Comparison of ENCODE assay signal across 16 cellular contexts in the genomic region with DNA sequence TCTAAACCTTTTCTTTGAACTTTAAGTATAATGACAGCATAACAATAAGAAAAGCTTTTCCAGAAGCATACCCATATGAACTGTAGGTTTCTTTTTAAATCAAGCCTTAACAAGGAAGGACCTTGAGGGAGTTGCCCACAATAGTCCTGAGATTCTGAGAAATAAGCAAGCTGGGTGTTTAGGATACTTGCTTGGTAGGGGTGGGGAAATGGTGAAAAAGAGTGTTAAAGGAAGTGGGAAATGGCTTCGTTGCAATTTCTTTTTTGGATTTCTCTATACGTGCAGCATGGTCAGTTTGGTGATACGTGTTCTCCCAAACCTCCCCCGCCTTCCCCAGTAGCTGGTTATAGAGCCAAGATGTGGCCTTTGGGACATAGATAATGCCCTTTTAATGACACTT. TPM values are rescaled to one million over a fixed set of nuclear protein-coding genes. Genes with fewer than 3 reads are reported as not detected.
DNase-seq lines count a peak whose midpoint lies in the region; ATAC-seq, FAIRE-seq and TF ChIP-seq lines count a peak whose summit lies in the region.
"Had no signal": no experiment of that assay in that cellular context is flagged by ENCODE, and none has a peak within 500 bp of the region (broad histone marks: within the 10 kb centered on the region; RNA-seq: fewer than 3 reads in every experiment).

No MANE protein-coding gene starts in this region.

- peak overlapping the region; percentile 26 for H3K4me3 Mint-ChIP-seq in dendritic cell treated with granulocyte-macrophage colony-stimulating factor and Interleukin-4, amounts not matched to agents 40 ng/mL and 50 ng/mL, for 4 days
- H3K4me3 Mint-ChIP-seq: B cell; CD4-positive, alpha-beta memory T cell; GM23338 had no signal

- H3K4me2 ChIP-seq in HepG2 (ENCODE audit: low read depth, low read length): no peak overlapping the region
- H3K4me2 ChIP-seq in Loucy (ENCODE audit: low read depth, low read length, poor library complexity, severe bottlenecking): peak overlapping the region; percentile 46
- H3K4me2 ChIP-seq: GM23338 had no signal

- no peak for TF ChIP-seq EP300 in HepG2 (IDR thresholded peaks at IDR 0.05; ENCODE audit: low read depth in 2 of 2, low read length in 2 of 2)
- no peak for TF ChIP-seq EP300 in HepG2 (CRISPR knock-in tag; IDR thresholded peaks at IDR 0.05; ENCODE audit: borderline replicate concordance)

- CTCF ChIA-PET in HepG2 (lab: Yijun Ruan, JAX; ENCODE audit: low intra/inter-chr PET ratio, low total read pairs): no interaction called here

- H3K36me3 ChIP-seq in HepG2 (replicated peaks in 1 of 2; ENCODE audit: control insufficient read depth in 1 of 2, insufficient read depth in 2 of 2, low read length in 2 of 2) (peaks cover 26 to 88% of the 10 kb centered on the region in 2 experiments), right lobe of liver (peaks cover 0 to 43% (median 12%) of the 10 kb centered on the region in 4 donors), Loucy (ENCODE audit: insufficient read depth, low read length) (peaks cover 98% of the 10 kb centered on the region)

- H2AFZ ChIP-seq in HepG2 (ENCODE audit: low read length): no peak overlapping the region
- H2AFZ ChIP-seq in Loucy (ENCODE audit: low read length): no peak overlapping the region
- H2AFZ ChIP-seq: GM23338 had no signal

- H3K9ac ChIP-seq in HepG2 (ENCODE audit: insufficient read depth, low read depth, low read length): no peak overlapping the region
- no peak overlapping the region for H3K9ac ChIP-seq in Loucy (ENCODE audit: low read depth, low read length, poor library complexity, severe bottlenecking)

- ATAC-seq in HepG2 (no peak), right lobe of liver (no peak), HG03280 (IDR thresholded peaks at IDR 0.05; ENCODE audit: unreplicated experiment) (no peak)
- ATAC-seq: GM23338 had no signal

- H3K79me2 ChIP-seq in HepG2 (ENCODE audit: insufficient read depth, low read length) (peaks cover 50% of the 10 kb centered on the region), Loucy (ENCODE audit: insufficient read depth, low read length) (peaks cover 85% of the 10 kb centered on the region)

- no peak for TF ChIP-seq CTCF in HepG2 (CRISPR knock-in tag; IDR thresholded peaks at IDR 0.05)
- TF ChIP-seq CTCF in right lobe of liver (IDR thresholded peaks at IDR 0.05): no peak
- TF ChIP-seq CTCF in Loucy (conservative IDR thresholded peaks at IDR 0.05; ENCODE audit: low read length): no peak
- no peak for TF ChIP-seq CTCF in lower leg skin (IDR thresholded peaks at IDR 0.05)

- no peaks in the 10 kb centered on the region for H3K27me3 ChIP-seq in HepG2 (ENCODE audit: control insufficient read depth in 1 of 2, insufficient read depth in 2 of 2, low read length in 2 of 2)
- no peaks in the 10 kb centered on the region for H3K27me3 ChIP-seq in right lobe of liver
- no peaks in the 10 kb centered on the region for H3K27me3 ChIP-seq in Loucy (ENCODE audit: insufficient read depth, low read length, poor library complexity, severe bottlenecking)

- no peaks in the 10 kb centered on the region for H3K4me1 ChIP-seq in HepG2 (ENCODE audit: insufficient read depth, low read length)
- no peaks in the 10 kb centered on the region for H3K4me1 ChIP-seq in right lobe of liver
- peaks cover 50% of the 10 kb centered on the region for H3K4me1 ChIP-seq in Loucy (ENCODE audit: insufficient read depth, low read length, poor library complexity, severe bottlenecking)

- TF ChIP-seq POLR2A in HepG2 (IDR thresholded peaks at IDR 0.05; ENCODE audit: insufficient read depth in 1 of 2, low read depth in 2 of 2, low read length in 2 of 2) (0 out of 4 replicates have a peak, but pooled peaks of 1 of the 2 experiments have one; percentile 10), right lobe of liver (IDR thresholded peaks at IDR 0.05) (no peak), lower leg skin (IDR thresholded peaks at IDR 0.05) (no peak)

- H3K36me3 Mint-ChIP-seq in dendritic cell treated with granulocyte-macrophage colony-stimulating factor and Interleukin-4, amounts not matched to agents 40 ng/mL and 50 ng/mL, for 4 days (ENCODE audit: low read depth): peaks cover 72% of the 10 kb centered on the region

- intact Hi-C loops in HepG2 (cut with micrococcal nuclease; ENCODE audit: unreplicated experiment): no loop called here
- intact Hi-C loops in right lobe of liver (cut with DNase I): no loop called here
- intact Hi-C loops in dendritic cell treated with granulocyte-macrophage colony-stimulating factor and Interleukin-4, amounts not matched to agents 40 ng/mL and 50 ng/mL, for 4 days (cut with micrococcal nuclease): loop anchor here (2.0 kb wide), 2 partner anchors 17 kb away; partner anchors contain the start of gene INSIG2
- intact Hi-C loops in lower leg skin (cut with DNase I; ENCODE audit: low total_unique reads): no loop called here

- H3K4me3 ChIP-seq in HepG2 (replicated peaks in 1 of 3; ENCODE audit: insufficient read depth in 1 of 3, low read depth in 2 of 3, low read length in 3 of 3) (no peak overlapping the region), right lobe of liver (no peak overlapping the region), Loucy (ENCODE audit: low read length, poor library complexity, severe bottlenecking) (no peak overlapping the region), lower leg skin (ENCODE audit: low read depth, poor library complexity, severe bottlenecking) (no peak overlapping the region)
- H3K4me3 ChIP-seq: GM23338 had no signal

- no peaks in the 10 kb centered on the region for H3K9me3 Mint-ChIP-seq in dendritic cell treated with granulocyte-macrophage colony-stimulating factor and Interleukin-4, amounts not matched to agents 40 ng/mL and 50 ng/mL, for 4 days
- H3K9me3 Mint-ChIP-seq: CD4-positive, alpha-beta memory T cell; GM23338 had no signal

- WGBS in HepG2 (ENCODE audit: low lambda C conversion rate): 98% methylated on average over 4 of the region's 4 CpGs
- 67% methylated on average over 4 of the region's 4 CpGs for WGBS in right lobe of liver (ENCODE audit: insufficient coverage, low coverage, low lambda C conversion rate, missing lambda C conversion rate)
- 81 to 89% methylated on average over 4 of the region's 4 CpGs for WGBS in lower leg skin, 2 donors

- no peaks in the 10 kb centered on the region for H3F3A ChIP-seq in Loucy (ENCODE audit: low read depth)

- BruUV-seq in HepG2 (replicated peaks; lab: Mats Ljungman, UMichigan): no TSS peak

- H3K9me3 ChIP-seq in HepG2 (ENCODE audit: low read length) (no peaks in the 10 kb centered on the region), right lobe of liver (no peaks in the 10 kb centered on the region), Loucy (ENCODE audit: insufficient read depth, low read depth, low read length) (no peaks in the 10 kb centered on the region)

- peaks cover 35% of the 10 kb centered on the region for H3K4me1 Mint-ChIP-seq in dendritic cell treated with granulocyte-macrophage colony-stimulating factor and Interleukin-4, amounts not matched to agents 40 ng/mL and 50 ng/mL, for 4 days (ENCODE audit: low read depth)

- peaks cover 62% of the 10 kb centered on the region for H4K20me1 ChIP-seq in HepG2 (ENCODE audit: insufficient read depth, low read length)
- peaks cover 32% of the 10 kb centered on the region for H4K20me1 ChIP-seq in Loucy (ENCODE audit: insufficient read depth, low read length, poor library complexity, severe bottlenecking)

- no peak for FAIRE-seq in HepG2 (lab: Jason Lieb, UNC)

- in situ Hi-C loops in HepG2 (cut with HindIII; ENCODE audit: extremely low pct_ligation_motif_present, low pct_unique_long_range_greater_than_20kb): no loop called here

- TF ChIP-seq RAD21 in HepG2 (CRISPR knock-in tag; IDR thresholded peaks at IDR 0.05): no peak

- no peaks in the 10 kb centered on the region for H3K9me2 ChIP-seq in Loucy (replicated peaks; ENCODE audit: low read depth, low read length)

- H3K27ac ChIP-seq in HepG2 (ENCODE audit: extremely low read length, insufficient read depth, low read length) (no peak overlapping the region), right lobe of liver (no peak overlapping the region)

- H3K27ac Mint-ChIP-seq in dendritic cell treated with granulocyte-macrophage colony-stimulating factor and Interleukin-4, amounts not matched to agents 40 ng/mL and 50 ng/mL, for 4 days: peak overlapping the region; percentile 83
- H3K27ac Mint-ChIP-seq: B cell; CD4-positive, alpha-beta memory T cell; GM23338 had no signal

- POLR2A ChIA-PET in HepG2 (lab: Yijun Ruan, JAX): interaction anchor here (1.8 kb wide), 1 partner anchor 15 kb away, joined by 5 read pairs; no protein-coding TSS in a partner anchor

- DNase-seq in HepG2 (ENCODE audit: low spot score) (no peak), right lobe of liver (no peak), lower leg skin (ENCODE audit: low spot score in 2 of 2) (no peak)
- DNase-seq in stimulated activated naive CD4-positive, alpha-beta T cell (lab: John Stamatoyannopoulos, UW): no peak
- DNase-seq: ACHN; C1 segment of cervical spinal cord; CD4-positive, alpha-beta memory T cell; DMS79; H7; IMR-90; KG1 had no signal

- no peaks in the 10 kb centered on the region for H3K27me3 Mint-ChIP-seq in dendritic cell treated with granulocyte-macrophage colony-stimulating factor and Interleukin-4, amounts not matched to agents 40 ng/mL and 50 ng/mL, for 4 days
- H3K27me3 Mint-ChIP-seq: B cell; CD4-positive, alpha-beta memory T cell had no signal

RNA-seq across cellular contexts. Expression of gene INSIG2, which starts 17.2 kb away (rescaled TPM):
- total RNA-seq in HepG2 (2016; rRNA removed; fragmentation: Illumina TruSeq; extraction: Trizol) (54.6 and 73.5 TPM in 2 replicates), right lobe of liver (10 to 100 TPM; 13.0 to 53.9 (median 18.9) TPM), lower leg skin (10 to 100 TPM; 11.6 to 13.6 (median 12.5) TPM)
- 42.1 and 49.7 TPM in 2 replicates for total RNA-seq in HepG2 (2016; cell fraction: cytosol; rRNA removed; fragmentation: Illumina TruSeq; extraction: Trizol; ENCODE audit: low read depth)
- 62.3 and 69.8 TPM in 2 replicates for total RNA-seq in HepG2 (2016; cell fraction: insoluble cytoplasmic fraction; rRNA removed; fragmentation: Illumina TruSeq; extraction: Trizol)
- 63.4 and 67.9 TPM in 2 replicates for total RNA-seq in HepG2 (2016; cell fraction: membrane; rRNA removed; fragmentation: Illumina TruSeq; extraction: Trizol)
- 85.3 and 102 TPM in 2 replicates for total RNA-seq in HepG2 (2016; cell fraction: nucleus; rRNA removed; fragmentation: Illumina TruSeq; extraction: Trizol)
- polyA plus RNA-seq in HepG2 (2011; rRNA removed): 316 and 481 TPM in 2 replicates
- 173 and 253 TPM in 2 replicates for polyA plus RNA-seq in HepG2 (2011; cell fraction: cytosol; rRNA removed)
- polyA plus RNA-seq in HepG2 (2011; cell fraction: nucleus; rRNA removed): 137 and 144 TPM in 2 replicates
- 326 and 528 TPM in 2 replicates for polyA plus RNA-seq in HepG2 (2012)
- polyA plus RNA-seq in HepG2 (2016; cell fraction: cytosol; fragmentation: Illumina TruSeq; extraction: Trizol; ENCODE audit: low read depth): 54.6 and 62.8 TPM in 2 replicates
- polyA plus RNA-seq in HepG2 (2016; cell fraction: insoluble cytoplasmic fraction; fragmentation: Illumina TruSeq; extraction: Trizol; ENCODE audit: low read depth): 59.5 and 66.9 TPM in 2 replicates
- 65.7 and 73.3 TPM in 2 replicates for polyA plus RNA-seq in HepG2 (2016; cell fraction: membrane; fragmentation: Illumina TruSeq; extraction: Trizol; ENCODE audit: low read depth)
- 147 and 181 TPM in 2 replicates for polyA plus RNA-seq in HepG2 (2016; cell fraction: nucleus; fragmentation: Illumina TruSeq; extraction: Trizol; ENCODE audit: insufficient read depth, low read depth)
- polyA minus RNA-seq in HepG2 (2011; rRNA and poly(A)+ RNA removed; ENCODE audit: low replicate concordance): 1.5 and 94.5 TPM in 2 replicates
- 66.4 and 81.9 TPM in 2 replicates for polyA minus RNA-seq in HepG2 (2011; cell fraction: cytosol; rRNA and poly(A)+ RNA removed)
- 257 and 299 TPM in 2 replicates for polyA minus RNA-seq in HepG2 (2011; cell fraction: nucleus; rRNA and poly(A)+ RNA removed)
